1 cellular context compared by ENCODE assay signal in the genomic region with DNA sequence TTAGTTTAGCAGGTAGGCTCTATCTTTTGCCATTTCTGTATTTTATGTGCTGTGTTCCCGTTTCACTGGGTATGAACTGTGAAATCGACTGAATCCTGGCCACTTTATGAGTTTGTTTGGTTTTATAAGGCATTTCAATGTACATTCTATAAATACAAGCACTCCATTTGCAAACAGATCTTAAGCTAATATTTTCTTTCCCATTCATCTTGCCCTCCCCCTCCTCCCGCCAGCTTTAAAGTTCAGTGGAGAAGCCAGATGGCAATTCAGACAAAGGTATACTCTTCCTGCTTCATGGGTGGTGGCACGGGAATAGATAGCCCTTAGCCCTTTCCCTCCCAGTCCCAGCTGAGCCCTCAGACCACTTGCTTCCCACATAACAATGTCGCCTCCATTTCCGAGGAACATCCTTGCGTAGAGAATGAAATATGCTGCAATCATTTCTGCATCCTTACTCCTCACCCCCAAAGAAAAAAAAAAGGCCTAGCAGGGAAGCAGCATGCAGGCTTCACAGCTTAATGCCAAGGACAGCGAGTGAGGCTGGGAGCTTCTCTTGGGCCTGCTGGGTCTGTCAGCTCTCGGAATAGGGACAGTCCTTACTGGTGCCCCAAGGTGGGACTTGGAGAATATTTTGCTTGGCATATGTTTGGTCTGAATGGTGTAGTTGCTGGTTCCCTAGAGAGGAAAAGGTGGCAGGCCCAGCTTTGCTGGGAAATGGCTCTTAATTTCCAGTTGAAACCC.
A peak's percentile ranks its signal among the peaks of the same experiment; 100 is the strongest.
TF ChIP-seq lines count a peak whose summit lies in the region.

No MANE protein-coding gene starts in this region.

TF ChIP-seq in HepG2, 621 proteins besides CTCF, POLR2A, EP300 and RAD21 (continued from another document and continues in another):
- TF ChIP-seq PHF21A (CRISPR knock-in tag; IDR thresholded peaks at IDR 0.05), result peak; percentile 42
- TF ChIP-seq ELF1 (CRISPR knock-in tag; IDR thresholded peaks at IDR 0.05), result peak; percentile 26; the same call in 1 of the 2 replicates
- TF ChIP-seq ARID5B (CRISPR knock-in tag; IDR thresholded peaks at IDR 0.05), result peak; percentile 68
- TF ChIP-seq ZSCAN31 (CRISPR knock-in tag; IDR thresholded peaks at IDR 0.05; ENCODE audit: low read depth), result 0 out of 2 replicates have a peak, but pooled peaks have one; percentile 39
- no peak for TF ChIP-seq AHR (CRISPR knock-in tag; IDR thresholded peaks at IDR 0.05)
- no peak for TF ChIP-seq ZNF761 (CRISPR knock-in tag; conservative IDR thresholded peaks at IDR 0.05)
- TF ChIP-seq ZNF569 (CRISPR knock-in tag; IDR thresholded peaks at IDR 0.05; ENCODE audit: borderline replicate concordance), result no peak
- TF ChIP-seq PITX1 (CRISPR knock-in tag; IDR thresholded peaks at IDR 0.05), result 0 out of 2 replicates have a peak, but pooled peaks have one; percentile 19
- TF ChIP-seq HDAC2 (CRISPR knock-in tag; IDR thresholded peaks at IDR 0.05), result peak; percentile 70; the same call in 1 of the 2 replicates
- TF ChIP-seq, protein P1, sequence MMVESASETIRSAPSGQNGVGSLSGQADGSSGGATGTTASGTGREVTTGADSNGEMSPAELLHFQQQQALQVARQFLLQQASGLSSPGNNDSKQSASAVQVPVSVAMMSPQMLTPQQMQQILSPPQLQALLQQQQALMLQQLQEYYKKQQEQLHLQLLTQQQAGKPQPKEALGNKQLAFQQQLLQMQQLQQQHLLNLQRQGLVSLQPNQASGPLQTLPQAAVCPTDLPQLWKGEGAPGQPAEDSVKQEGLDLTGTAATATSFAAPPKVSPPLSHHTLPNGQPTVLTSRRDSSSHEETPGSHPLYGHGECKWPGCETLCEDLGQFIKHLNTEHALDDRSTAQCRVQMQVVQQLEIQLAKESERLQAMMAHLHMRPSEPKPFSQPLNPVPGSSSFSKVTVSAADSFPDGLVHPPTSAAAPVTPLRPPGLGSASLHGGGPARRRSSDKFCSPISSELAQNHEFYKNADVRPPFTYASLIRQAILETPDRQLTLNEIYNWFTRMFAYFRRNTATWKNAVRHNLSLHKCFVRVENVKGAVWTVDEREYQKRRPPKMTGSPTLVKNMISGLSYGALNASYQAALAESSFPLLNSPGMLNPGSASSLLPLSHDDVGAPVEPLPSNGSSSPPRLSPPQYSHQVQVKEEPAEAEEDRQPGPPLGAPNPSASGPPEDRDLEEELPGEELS (CRISPR knock-in tag; IDR thresholded peaks at IDR 0.05), result peak; percentile 70
- peak; percentile 44; the same call in 1 of the 2 replicates for TF ChIP-seq HNF4A (CRISPR knock-in tag; IDR thresholded peaks at IDR 0.05)
- TF ChIP-seq SIX4 (CRISPR knock-in tag; IDR thresholded peaks at IDR 0.05), result 0 out of 2 replicates have a peak, but pooled peaks have one; percentile 17
- peak; percentile 82 for TF ChIP-seq ZNF281 (CRISPR knock-in tag; IDR thresholded peaks at IDR 0.05; ENCODE audit: borderline replicate concordance)
- TF ChIP-seq NR2F2 (IDR thresholded peaks at IDR 0.05; ENCODE audit: borderline replicate concordance, low read depth), result peak; percentile 31; the same call in 1 of the 2 replicates
- TF ChIP-seq SRF (IDR thresholded peaks at IDR 0.05; ENCODE audit: low read depth, low read length), result no peak
- peak; percentile 51 for TF ChIP-seq NR2F6 (IDR thresholded peaks at IDR 0.05)
- TF ChIP-seq NR2F6 (CRISPR knock-in tag; IDR thresholded peaks at IDR 0.05), result peak; percentile 30; the same call in 1 of the 2 replicates
- TF ChIP-seq ZNF549 (CRISPR knock-in tag; IDR thresholded peaks at IDR 0.05), result no peak
- TF ChIP-seq HCFC1 (IDR thresholded peaks at IDR 0.05; ENCODE audit: low read depth, low read length), result no peak
- TF ChIP-seq HNRNPLL (IDR thresholded peaks at IDR 0.05; ENCODE audit: low read depth, low read length, poor library complexity, severe bottlenecking), result no peak
- TF ChIP-seq TCF7 (IDR thresholded peaks at IDR 0.05; ENCODE audit: low read depth), result peak; percentile 43; the same call in 1 of the 2 replicates
- peak; percentile 52 for TF ChIP-seq SALL1 (CRISPR knock-in tag; IDR thresholded peaks at IDR 0.05)
- TF ChIP-seq PRMT3 (CRISPR knock-in tag; IDR thresholded peaks at IDR 0.05; ENCODE audit: borderline replicate concordance, low read depth), result no peak
- TF ChIP-seq PHF8 (CRISPR knock-in tag; IDR thresholded peaks at IDR 0.05), result no peak
- TF ChIP-seq SYNCRIP (IDR thresholded peaks at IDR 0.05; ENCODE audit: insufficient read depth, low read depth, low read length), result no peak
- peak; percentile 21; the same call in 1 of the 2 replicates for TF ChIP-seq CREM (IDR thresholded peaks at IDR 0.05)
- TF ChIP-seq CREM (CRISPR knock-in tag; IDR thresholded peaks at IDR 0.05), result no peak
- TF ChIP-seq, protein P2, sequence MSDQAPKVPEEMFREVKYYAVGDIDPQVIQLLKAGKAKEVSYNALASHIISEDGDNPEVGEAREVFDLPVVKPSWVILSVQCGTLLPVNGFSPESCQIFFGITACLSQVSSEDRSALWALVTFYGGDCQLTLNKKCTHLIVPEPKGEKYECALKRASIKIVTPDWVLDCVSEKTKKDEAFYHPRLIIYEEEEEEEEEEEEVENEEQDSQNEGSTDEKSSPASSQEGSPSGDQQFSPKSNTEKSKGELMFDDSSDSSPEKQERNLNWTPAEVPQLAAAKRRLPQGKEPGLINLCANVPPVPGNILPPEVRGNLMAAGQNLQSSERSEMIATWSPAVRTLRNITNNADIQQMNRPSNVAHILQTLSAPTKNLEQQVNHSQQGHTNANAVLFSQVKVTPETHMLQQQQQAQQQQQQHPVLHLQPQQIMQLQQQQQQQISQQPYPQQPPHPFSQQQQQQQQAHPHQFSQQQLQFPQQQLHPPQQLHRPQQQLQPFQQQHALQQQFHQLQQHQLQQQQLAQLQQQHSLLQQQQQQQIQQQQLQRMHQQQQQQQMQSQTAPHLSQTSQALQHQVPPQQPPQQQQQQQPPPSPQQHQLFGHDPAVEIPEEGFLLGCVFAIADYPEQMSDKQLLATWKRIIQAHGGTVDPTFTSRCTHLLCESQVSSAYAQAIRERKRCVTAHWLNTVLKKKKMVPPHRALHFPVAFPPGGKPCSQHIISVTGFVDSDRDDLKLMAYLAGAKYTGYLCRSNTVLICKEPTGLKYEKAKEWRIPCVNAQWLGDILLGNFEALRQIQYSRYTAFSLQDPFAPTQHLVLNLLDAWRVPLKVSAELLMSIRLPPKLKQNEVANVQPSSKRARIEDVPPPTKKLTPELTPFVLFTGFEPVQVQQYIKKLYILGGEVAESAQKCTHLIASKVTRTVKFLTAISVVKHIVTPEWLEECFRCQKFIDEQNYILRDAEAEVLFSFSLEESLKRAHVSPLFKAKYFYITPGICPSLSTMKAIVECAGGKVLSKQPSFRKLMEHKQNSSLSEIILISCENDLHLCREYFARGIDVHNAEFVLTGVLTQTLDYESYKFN (CRISPR knock-in tag; conservative IDR thresholded peaks at IDR 0.05), result peak; percentile 64
- TF ChIP-seq ZNF777 (CRISPR knock-in tag; IDR thresholded peaks at IDR 0.05), result no peak
- TF ChIP-seq ZMYM3 (CRISPR knock-in tag; IDR thresholded peaks at IDR 0.05), result no peak
- no peak for TF ChIP-seq PLSCR1 (CRISPR knock-in tag; IDR thresholded peaks at IDR 0.05; ENCODE audit: borderline replicate concordance)
- no peak for TF ChIP-seq ZNF879 (CRISPR knock-in tag; IDR thresholded peaks at IDR 0.05)
- no peak for TF ChIP-seq HNRNPK (IDR thresholded peaks at IDR 0.05; ENCODE audit: low read depth, low read length, poor library complexity, severe bottlenecking)
- TF ChIP-seq, protein P3, sequence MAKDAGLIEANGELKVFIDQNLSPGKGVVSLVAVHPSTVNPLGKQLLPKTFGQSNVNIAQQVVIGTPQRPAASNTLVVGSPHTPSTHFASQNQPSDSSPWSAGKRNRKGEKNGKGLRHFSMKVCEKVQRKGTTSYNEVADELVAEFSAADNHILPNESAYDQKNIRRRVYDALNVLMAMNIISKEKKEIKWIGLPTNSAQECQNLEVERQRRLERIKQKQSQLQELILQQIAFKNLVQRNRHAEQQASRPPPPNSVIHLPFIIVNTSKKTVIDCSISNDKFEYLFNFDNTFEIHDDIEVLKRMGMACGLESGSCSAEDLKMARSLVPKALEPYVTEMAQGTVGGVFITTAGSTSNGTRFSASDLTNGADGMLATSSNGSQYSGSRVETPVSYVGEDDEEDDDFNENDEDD (CRISPR knock-in tag; IDR thresholded peaks at IDR 0.05; ENCODE audit: borderline replicate concordance), result peak; percentile 26; the same call in 1 of the 2 replicates
- TF ChIP-seq ZNF263 (CRISPR knock-in tag; IDR thresholded peaks at IDR 0.05), result peak; percentile 49; the same call in 1 of the 2 replicates
- no peak for TF ChIP-seq POLR2AphosphoS2 (IDR thresholded peaks at IDR 0.05; ENCODE audit: low read depth, low read length)
- no peak for TF ChIP-seq PTBP1 (IDR thresholded peaks at IDR 0.05; ENCODE audit: low read depth, low read length, poor library complexity, severe bottlenecking)
- TF ChIP-seq, protein P4, sequence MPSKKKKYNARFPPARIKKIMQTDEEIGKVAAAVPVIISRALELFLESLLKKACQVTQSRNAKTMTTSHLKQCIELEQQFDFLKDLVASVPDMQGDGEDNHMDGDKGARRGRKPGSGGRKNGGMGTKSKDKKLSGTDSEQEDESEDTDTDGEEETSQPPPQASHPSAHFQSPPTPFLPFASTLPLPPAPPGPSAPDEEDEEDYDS (CRISPR knock-in tag; IDR thresholded peaks at IDR 0.05), result no peak
- no peak for TF ChIP-seq SOX6 (IDR thresholded peaks at IDR 0.05)
- peak; percentile 51; the same call in 1 of the 2 replicates for TF ChIP-seq SOX6 (CRISPR knock-in tag; IDR thresholded peaks at IDR 0.05)
- TF ChIP-seq, protein P5, sequence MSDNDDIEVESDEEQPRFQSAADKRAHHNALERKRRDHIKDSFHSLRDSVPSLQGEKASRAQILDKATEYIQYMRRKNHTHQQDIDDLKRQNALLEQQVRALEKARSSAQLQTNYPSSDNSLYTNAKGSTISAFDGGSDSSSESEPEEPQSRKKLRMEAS (IDR thresholded peaks at IDR 0.05), result peak; percentile 33; the same call in 1 of the 2 replicates
- TF ChIP-seq ZC3H13 (CRISPR knock-in tag; IDR thresholded peaks at IDR 0.05), result no peak
- peak; percentile 38; the same call in 1 of the 2 replicates for TF ChIP-seq SAP130 (CRISPR knock-in tag; IDR thresholded peaks at IDR 0.05; ENCODE audit: low read depth)
- TF ChIP-seq ZBTB20 (CRISPR knock-in tag; IDR thresholded peaks at IDR 0.05; ENCODE audit: borderline replicate concordance, low read depth), result peak; percentile 81; the same call in 1 of the 2 replicates
